8 cellular contexts compared by ENCODE assay signal in genomic region chr1:31295874-31296485, GRCh38. TPM values are rescaled to one million over a fixed set of nuclear protein-coding genes. Genes with fewer than 3 reads are reported as not detected.
DNase-seq lines count a peak whose midpoint lies in the region; ATAC-seq, FAIRE-seq and TF ChIP-seq lines count a peak whose summit lies in the region.

No MANE protein-coding gene starts in this region.

- DNase-seq in SJSA1 (ENCODE audit: low read depth in 1 of 2, low spot score in 2 of 2) (no peak), glutamatergic neuron (no peak), NCI-H2196 (lab: John Stamatoyannopoulos, UW; ENCODE audit: unreplicated experiment) (no peak), urothelium cell line (ENCODE audit: low spot score) (no peak)
- no peak for DNase-seq in activated naive CD8-positive, alpha-beta T cell treated with anti-CD3 and anti-CD28 coated beads for 36 hours
- DNase-seq in activated CD4-positive, alpha-beta T cell treated with anti-CD3 and anti-CD28 coated beads for 1 hour: no peak

- H3K27me3 ChIP-seq in SJSA1 (replicated peaks) (no peaks in the 10 kb centered on the region), skeletal muscle tissue (ENCODE audit: control insufficient read depth in 3 of 3, insufficient read depth in 3 of 3, low read length in 3 of 3) (no peaks in the 10 kb centered on the region)

- TF ChIP-seq CTCF in glutamatergic neuron (IDR thresholded peaks at IDR 0.05; ENCODE audit: partially characterized antibody, unreplicated experiment): no peak

- H3K9me3 ChIP-seq in SJSA1 (replicated peaks) (no peaks in the 10 kb centered on the region), skeletal muscle tissue (ENCODE audit: control insufficient read depth in 3 of 3, low read length in 3 of 3) (no peaks in the 10 kb centered on the region)

- peak overlapping the region; percentile 94 to 98 (median 98) for H3K9ac ChIP-seq in skeletal muscle tissue (ENCODE audit: low read depth in 1 of 3, low read length in 3 of 3)

- H3K36me3 ChIP-seq in SJSA1 (peaks cover 50% of the 10 kb centered on the region), skeletal muscle tissue (ENCODE audit: control insufficient read depth in 3 of 3, insufficient read depth in 3 of 3, low read length in 3 of 3) (peaks cover 21 to 25% (median 24%) of the 10 kb centered on the region in 3 donors)

- H3K4me3 Mint-ChIP-seq in glutamatergic neuron (ENCODE audit: unreplicated experiment): no peak overlapping the region
- H3K4me3 Mint-ChIP-seq in activated naive CD8-positive, alpha-beta T cell treated with anti-CD3 and anti-CD28 coated beads for 36 hours: no peak overlapping the region

- no peak for FAIRE-seq in urothelium cell line (lab: Jason Lieb, UNC)

- H3K4me1 ChIP-seq in SJSA1 (replicated peaks) (peaks cover 20% of the 10 kb centered on the region), skeletal muscle tissue (ENCODE audit: control insufficient read depth in 3 of 3, insufficient read depth in 3 of 3, low read length in 3 of 3) (peaks cover 29 to 40% (median 36%) of the 10 kb centered on the region in 3 donors)

- H3K9me3 Mint-ChIP-seq in glutamatergic neuron (ENCODE audit: unreplicated experiment): no peaks in the 10 kb centered on the region
- H3K9me3 Mint-ChIP-seq in activated naive CD8-positive, alpha-beta T cell treated with anti-CD3 and anti-CD28 coated beads for 36 hours: no peaks in the 10 kb centered on the region

- ATAC-seq in GM18909 (IDR thresholded peaks at IDR 0.05; ENCODE audit: poor library complexity, unreplicated experiment): peak; percentile 3

- peak overlapping the region; percentile 20 for H3K27ac Mint-ChIP-seq in glutamatergic neuron (ENCODE audit: unreplicated experiment)
- H3K27ac Mint-ChIP-seq in activated naive CD8-positive, alpha-beta T cell treated with anti-CD3 and anti-CD28 coated beads for 36 hours: no peak overlapping the region

- H3K36me3 Mint-ChIP-seq in glutamatergic neuron (ENCODE audit: unreplicated experiment): no peaks in the 10 kb centered on the region
- H3K36me3 Mint-ChIP-seq in activated naive CD8-positive, alpha-beta T cell treated with anti-CD3 and anti-CD28 coated beads for 36 hours: peaks cover 26% of the 10 kb centered on the region

- peaks cover 14% of the 10 kb centered on the region for H3K4me1 Mint-ChIP-seq in glutamatergic neuron (ENCODE audit: low read depth, unreplicated experiment)
- H3K4me1 Mint-ChIP-seq in activated naive CD8-positive, alpha-beta T cell treated with anti-CD3 and anti-CD28 coated beads for 36 hours: peaks cover 38% of the 10 kb centered on the region

- H3K4me3 ChIP-seq in SJSA1: peak overlapping the region; percentile 73
- peak overlapping the region; percentile 89 to 99 (median 98) for H3K4me3 ChIP-seq in skeletal muscle tissue (ENCODE audit: low read length in 3 of 3)

- no peaks in the 10 kb centered on the region for H3K27me3 Mint-ChIP-seq in glutamatergic neuron (ENCODE audit: unreplicated experiment)
- no peaks in the 10 kb centered on the region for H3K27me3 Mint-ChIP-seq in activated naive CD8-positive, alpha-beta T cell treated with anti-CD3 and anti-CD28 coated beads for 36 hours

- H3K27ac ChIP-seq in SJSA1 (peak overlapping the region; percentile 75), skeletal muscle tissue (ENCODE audit: low read depth, low read length) (peak overlapping the region; percentile 89)

RNA-seq across cellular contexts. Expression of gene SNRNP40, which starts 0.6 kb away (rescaled TPM):
- total RNA-seq in SJSA1 (2014; rRNA removed; shearing (Covaris generic)): 80.0 and 139 TPM in 2 replicates
- 68.0 TPM for total RNA-seq in glutamatergic neuron (ENCODE audit: unreplicated experiment)
- 84.5 TPM for total RNA-seq in skeletal muscle tissue
- total RNA-seq in activated naive CD8-positive, alpha-beta T cell treated with anti-CD3 and anti-CD28 coated beads for 36 hours: 100 to 1,000 TPM; 114 to 121 TPM

RNA-seq across cellular contexts. Expression of gene ZCCHC17, which starts 0.9 kb away (rescaled TPM):
- total RNA-seq in SJSA1 (2014; rRNA removed; shearing (Covaris generic)): 42.0 and 50.2 TPM in 2 replicates
- total RNA-seq in glutamatergic neuron (ENCODE audit: unreplicated experiment) (64.5 TPM), skeletal muscle tissue (19.8 TPM)
- total RNA-seq in activated naive CD8-positive, alpha-beta T cell treated with anti-CD3 and anti-CD28 coated beads for 36 hours: 10 to 100 TPM; 33.0 to 34.2 TPM

RNA-seq across cellular contexts. Expression of gene NKAIN1, which starts 56.3 kb away (rescaled TPM):
- 0.05 TPM in 1 of 2 replicates, not detected in the other for total RNA-seq in SJSA1 (2014; rRNA removed; shearing (Covaris generic))
- total RNA-seq in glutamatergic neuron (ENCODE audit: unreplicated experiment) (263 TPM), skeletal muscle tissue (not detected)
- not detected for total RNA-seq in activated naive CD8-positive, alpha-beta T cell treated with anti-CD3 and anti-CD28 coated beads for 36 hours

Comparison
In these comparisons a context has a peak if more than half of its experiments do, and no peak if none do; other contexts are left out.
1. RNA of gene NKAIN1, which starts 56.3 kb away (total RNA-seq): 263 TPM in glutamatergic neuron (single experiment); not detected in activated naive CD8-positive, alpha-beta T cell treated with anti-CD3 and anti-CD28 coated beads for 36 hours, 0.05 TPM in SJSA1 and not detected in skeletal muscle tissue (single experiment); every median in the first group is over 100 times any median in the second.